1 cellular context compared by ENCODE assay signal in the genomic region with DNA sequence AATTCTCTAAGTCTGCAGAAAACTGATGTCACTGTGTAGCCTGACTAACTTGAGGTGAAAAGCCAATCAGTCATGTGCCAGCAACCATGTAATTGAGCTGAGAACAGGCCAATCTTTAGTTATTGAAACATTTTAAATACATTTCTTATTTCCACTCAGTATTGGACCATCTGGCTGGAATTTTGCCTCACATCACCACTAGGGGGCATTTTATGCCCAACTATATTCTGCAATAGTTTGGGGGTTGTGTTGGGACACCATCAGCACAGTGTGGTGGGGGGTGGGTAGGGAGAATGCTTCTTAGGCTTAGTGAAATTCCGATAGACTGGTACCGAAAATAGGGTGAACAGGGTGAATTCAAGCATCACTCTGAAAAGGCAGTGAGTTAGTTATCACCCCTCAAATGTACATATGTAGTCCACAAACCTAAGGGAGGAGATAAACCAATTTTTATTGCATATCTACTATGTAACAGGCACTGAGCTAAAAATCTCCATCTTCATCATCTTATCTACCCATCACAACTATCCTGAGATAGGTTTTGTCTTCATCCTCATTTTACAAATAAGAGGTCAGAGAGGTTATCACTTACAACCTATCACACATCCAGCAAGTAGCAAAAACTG.
TF ChIP-seq lines count a peak whose summit lies in the region.

No MANE protein-coding gene starts in this region.

TF ChIP-seq in HepG2, 621 proteins besides CTCF, POLR2A, EP300 and RAD21 (continued from another document):
- TF ChIP-seq, protein P1, sequence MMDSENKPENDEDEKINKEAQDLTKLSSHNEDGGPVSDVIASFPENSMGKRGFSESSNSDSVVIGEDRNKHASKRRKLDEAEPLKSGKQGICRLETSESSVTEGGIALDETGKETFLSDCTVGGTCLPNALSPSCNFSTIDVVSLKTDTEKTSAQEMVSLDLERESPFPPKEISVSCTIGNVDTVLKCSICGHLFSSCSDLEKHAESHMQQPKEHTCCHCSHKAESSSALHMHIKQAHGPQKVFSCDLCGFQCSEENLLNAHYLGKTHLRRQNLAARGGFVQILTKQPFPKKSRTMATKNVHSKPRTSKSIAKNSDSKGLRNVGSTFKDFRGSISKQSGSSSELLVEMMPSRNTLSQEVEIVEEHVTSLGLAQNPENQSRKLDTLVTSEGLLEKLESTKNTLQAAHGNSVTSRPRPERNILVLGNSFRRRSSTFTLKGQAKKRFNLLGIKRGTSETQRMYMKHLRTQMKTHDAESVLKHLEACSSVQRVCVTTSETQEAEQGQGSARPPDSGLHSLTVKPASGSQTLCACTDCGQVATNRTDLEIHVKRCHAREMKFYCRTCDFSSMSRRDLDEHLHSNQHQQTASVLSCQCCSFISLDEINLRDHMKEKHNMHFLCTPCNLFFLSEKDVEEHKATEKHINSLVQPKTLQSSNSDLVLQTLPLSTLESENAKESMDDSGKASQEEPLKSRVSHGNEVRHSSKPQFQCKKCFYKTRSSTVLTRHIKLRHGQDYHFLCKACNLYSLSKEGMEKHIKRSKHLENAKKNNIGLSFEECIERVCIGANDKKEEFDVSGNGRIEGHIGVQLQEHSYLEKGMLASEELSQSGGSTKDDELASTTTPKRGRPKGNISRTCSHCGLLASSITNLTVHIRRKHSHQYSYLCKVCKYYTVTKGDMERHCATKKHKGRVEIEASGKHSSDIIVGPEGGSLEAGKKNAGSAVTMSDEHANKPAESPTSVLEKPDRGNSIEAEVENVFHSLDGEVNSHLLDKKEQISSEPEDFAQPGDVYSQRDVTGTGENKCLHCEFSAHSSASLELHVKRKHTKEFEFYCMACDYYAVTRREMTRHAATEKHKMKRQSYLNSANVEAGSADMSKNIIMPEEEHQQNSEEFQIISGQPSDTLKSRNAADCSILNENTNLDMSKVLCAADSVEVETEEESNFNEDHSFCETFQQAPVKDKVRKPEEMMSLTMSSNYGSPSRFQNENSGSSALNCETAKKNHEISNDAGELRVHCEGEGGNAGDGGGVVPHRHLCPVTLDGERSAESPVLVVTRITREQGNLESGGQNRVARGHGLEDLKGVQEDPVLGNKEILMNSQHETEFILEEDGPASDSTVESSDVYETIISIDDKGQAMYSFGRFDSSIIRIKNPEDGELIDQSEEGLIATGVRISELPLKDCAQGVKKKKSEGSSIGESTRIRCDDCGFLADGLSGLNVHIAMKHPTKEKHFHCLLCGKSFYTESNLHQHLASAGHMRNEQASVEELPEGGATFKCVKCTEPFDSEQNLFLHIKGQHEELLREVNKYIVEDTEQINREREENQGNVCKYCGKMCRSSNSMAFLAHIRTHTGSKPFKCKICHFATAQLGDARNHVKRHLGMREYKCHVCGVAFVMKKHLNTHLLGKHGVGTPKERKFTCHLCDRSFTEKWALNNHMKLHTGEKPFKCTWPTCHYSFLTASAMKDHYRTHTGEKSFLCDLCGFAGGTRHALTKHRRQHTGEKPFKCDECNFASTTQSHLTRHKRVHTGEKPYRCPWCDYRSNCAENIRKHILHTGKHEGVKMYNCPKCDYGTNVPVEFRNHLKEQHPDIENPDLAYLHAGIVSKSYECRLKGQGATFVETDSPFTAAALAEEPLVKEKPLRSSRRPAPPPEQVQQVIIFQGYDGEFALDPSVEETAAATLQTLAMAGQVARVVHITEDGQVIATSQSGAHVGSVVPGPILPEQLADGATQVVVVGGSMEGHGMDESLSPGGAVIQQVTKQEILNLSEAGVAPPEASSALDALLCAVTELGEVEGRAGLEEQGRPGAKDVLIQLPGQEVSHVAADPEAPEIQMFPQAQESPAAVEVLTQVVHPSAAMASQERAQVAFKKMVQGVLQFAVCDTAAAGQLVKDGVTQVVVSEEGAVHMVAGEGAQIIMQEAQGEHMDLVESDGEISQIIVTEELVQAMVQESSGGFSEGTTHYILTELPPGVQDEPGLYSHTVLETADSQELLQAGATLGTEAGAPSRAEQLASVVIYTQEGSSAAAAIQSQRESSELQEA (CRISPR knock-in tag; IDR thresholded peaks at IDR 0.05; ENCODE audit: not compliant biosample characterization) = no peak
- TF ChIP-seq STAG1 (CRISPR knock-in tag; IDR thresholded peaks at IDR 0.05) = peak; percentile 75
- TF ChIP-seq FLYWCH1 (CRISPR knock-in tag; IDR thresholded peaks at IDR 0.05) = no peak
- peak; percentile 9; the same call in 1 of the 2 replicates for TF ChIP-seq ZNF281 (CRISPR knock-in tag; IDR thresholded peaks at IDR 0.05; ENCODE audit: borderline replicate concordance)
- TF ChIP-seq IKZF4 (CRISPR knock-in tag; IDR thresholded peaks at IDR 0.05; ENCODE audit: borderline replicate concordance, low read depth, not compliant biosample characterization) = no peak
- TF ChIP-seq ZMAT3 (CRISPR knock-in tag; conservative IDR thresholded peaks at IDR 0.05) = no peak
- TF ChIP-seq THRA (CRISPR knock-in tag; IDR thresholded peaks at IDR 0.05; ENCODE audit: borderline replicate concordance) = peak; percentile 78; the same call in 1 of the 2 replicates
- TF ChIP-seq SMC3 (IDR thresholded peaks at IDR 0.05; ENCODE audit: low read length) = peak; percentile 53
- TF ChIP-seq ZNF703 (CRISPR knock-in tag; IDR thresholded peaks at IDR 0.05; ENCODE audit: borderline replicate concordance) = no peak
- TF ChIP-seq KDM3A (CRISPR knock-in tag; IDR thresholded peaks at IDR 0.05; ENCODE audit: low read depth) = no peak
TF ChIP-seq in HepG2: peak in this region for 4.
